Comparison of ENCODE assay signal across 1 cellular context in the genomic region with DNA sequence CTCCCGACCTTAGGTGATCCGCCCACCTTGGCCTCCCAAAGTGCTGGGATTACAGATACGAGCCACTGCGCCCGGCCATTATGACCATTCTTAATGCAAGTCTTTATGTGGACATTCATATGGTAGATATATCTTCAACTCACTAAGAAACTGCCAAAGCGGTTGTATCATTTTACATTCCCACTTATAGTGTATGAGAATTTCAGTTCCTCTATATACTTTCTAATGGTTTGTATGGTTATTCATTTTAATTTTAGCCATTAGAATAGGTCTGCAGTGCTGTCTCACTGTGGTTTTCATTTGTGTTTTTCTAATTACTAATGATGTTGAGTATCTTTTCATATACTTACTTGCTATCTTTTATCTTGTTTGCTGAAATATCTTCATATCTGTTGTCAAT.
TF ChIP-seq lines count a peak whose summit lies in the region.

No MANE protein-coding gene starts in this region.

TF ChIP-seq in GM23338, 12 proteins besides CTCF, POLR2A, EP300 and RAD21 (continued from another document):
- TF ChIP-seq ZNF462 (CRISPR knock-in tag; IDR thresholded peaks at IDR 0.05) (no peak), ZNF331 (CRISPR knock-in tag; IDR thresholded peaks at IDR 0.05; ENCODE audit: low read depth) (no peak)
